Comparison of ENCODE assay signal across 10 cellular contexts in the genomic region with DNA sequence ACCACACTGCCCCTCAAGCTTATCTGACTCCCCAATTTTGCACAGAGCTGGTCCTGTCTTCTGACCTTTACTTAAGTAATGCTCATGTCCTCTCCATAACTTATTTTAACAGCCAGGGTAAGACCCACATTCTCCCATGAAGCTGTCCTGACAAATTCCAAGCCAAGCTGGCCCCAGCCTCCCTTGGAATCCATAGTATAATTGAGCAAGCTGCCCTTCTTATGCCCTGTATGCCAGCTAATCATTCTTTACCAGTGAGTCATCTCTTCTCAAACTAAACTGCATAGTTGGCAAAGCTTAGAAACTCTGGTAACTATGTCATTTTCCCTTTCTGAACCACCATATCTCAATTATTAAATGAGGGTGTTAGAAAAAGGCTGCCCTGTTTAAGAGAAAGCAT.
DNase-seq lines count a peak whose midpoint lies in the region; ATAC-seq, FAIRE-seq and TF ChIP-seq lines count a peak whose summit lies in the region.
"Had no signal": no experiment of that assay in that cellular context is flagged by ENCODE, and none has a peak within 500 bp of the region (broad histone marks: within the 10 kb centered on the region; RNA-seq: fewer than 3 reads in every experiment).

No MANE protein-coding gene starts in this region.

- POLR2A ChIA-PET in A549 (lab: Yijun Ruan, JAX), result interaction anchor here (0.7 to 1.7 kb wide), 4 partner anchors 16 to 100 kb away, joined by 3 to 15 read pairs (median 4); partner anchors contain the start of gene NFIB

- peak overlapping the region; percentile 70 for H3K4me2 ChIP-seq in A549

- H3K27me3 ChIP-seq in MG63 (no peaks in the 10 kb centered on the region), liver (ENCODE audit: control insufficient read depth in 4 of 4, insufficient read depth in 4 of 4, low read length in 3 of 4) (no peaks in the 10 kb centered on the region)
- H3K27me3 ChIP-seq: spleen had no signal

- no peak for TF ChIP-seq POLR2A in A549 (IDR thresholded peaks at IDR 0.05; ENCODE audit: low read length)

- no peak for TF ChIP-seq CTCF in A549 (IDR thresholded peaks at IDR 0.05)
- TF ChIP-seq CTCF in choroid plexus epithelial cell (conservative IDR thresholded peaks at IDR 0.05; ENCODE audit: low read depth, low read length), result no peak
- TF ChIP-seq CTCF in liver (IDR thresholded peaks at IDR 0.05; ENCODE audit: low read depth, low read length, missing input control), result no peak

- no peak overlapping the region for H3K27ac Mint-ChIP-seq in activated naive CD8-positive, alpha-beta T cell treated with anti-CD3 and anti-CD28 coated beads for 36 hours

- H3K4me1 Mint-ChIP-seq in activated naive CD8-positive, alpha-beta T cell treated with anti-CD3 and anti-CD28 coated beads for 36 hours, result no peaks in the 10 kb centered on the region

- DNase-seq in A549 (ENCODE audit: low read depth in 1 of 2, low spot score in 1 of 2), result peak; percentile 65 to 79
- peak; percentile 100 for DNase-seq in MG63
- DNase-seq in choroid plexus epithelial cell (ENCODE audit: low read depth), result peak; percentile 66
- no peak for DNase-seq in activated gamma-delta T cell (lab: John Stamatoyannopoulos, UW)
- DNase-seq in activated naive CD8-positive, alpha-beta T cell treated with anti-CD3 and anti-CD28 coated beads for 36 hours, result no peak
- no peak for DNase-seq in activated CD8-positive, alpha-beta memory T cell treated with anti-CD3 and anti-CD28 coated beads for 24 hours
- no peak for DNase-seq in NCI-H526 treated with DMSO at 0.1 percent for 48 hours (lab: John Stamatoyannopoulos, UW)
- DNase-seq: AML-193, spleen had no signal

- H3K4me3 ChIP-seq in A549 (no peak overlapping the region), MG63 (no peak overlapping the region), choroid plexus epithelial cell (ENCODE audit: low read depth, low read length) (no peak overlapping the region), liver (ENCODE audit: low read depth in 1 of 3, low read length in 3 of 3) (no peak overlapping the region)
- H3K4me3 ChIP-seq: spleen had no signal

- H3K4me1 ChIP-seq in A549, result peaks cover 63% of the 10 kb centered on the region
- peaks cover 2 to 14% (median 9%) of the 10 kb centered on the region in 4 donors for H3K4me1 ChIP-seq in liver (ENCODE audit: control insufficient read depth in 4 of 4, insufficient read depth in 4 of 4, low read length in 3 of 4)

- H3K9me3 Mint-ChIP-seq in activated naive CD8-positive, alpha-beta T cell treated with anti-CD3 and anti-CD28 coated beads for 36 hours, result no peaks in the 10 kb centered on the region

- H3K36me3 Mint-ChIP-seq in activated naive CD8-positive, alpha-beta T cell treated with anti-CD3 and anti-CD28 coated beads for 36 hours, result no peaks in the 10 kb centered on the region

- H3K9me3 ChIP-seq in A549, result no peaks in the 10 kb centered on the region
- no peaks in the 10 kb centered on the region for H3K9me3 ChIP-seq in MG63
- H3K9me3 ChIP-seq in liver (ENCODE audit: control insufficient read depth in 4 of 4, low read length in 3 of 4), result no peaks in the 10 kb centered on the region
- H3K9me3 ChIP-seq: spleen had no signal

- H3K36me3 ChIP-seq in MG63 (peaks cover 41% of the 10 kb centered on the region), liver (ENCODE audit: control insufficient read depth in 4 of 4, insufficient read depth in 3 of 4, low read depth in 1 of 4, low read length in 3 of 4) (no peaks in the 10 kb centered on the region)
- H3K36me3 ChIP-seq: spleen had no signal

- FAIRE-seq in A549 (lab: Jason Lieb, UNC), result peak; percentile 98

- peak in 1 of 2 experiments; percentile 23; a peak in 1 of 5 replicates for TF ChIP-seq RAD21 in A549 (conservative IDR thresholded peaks at IDR 0.05 in 1 of 2, IDR thresholded peaks at IDR 0.05 in 1 of 2)
- TF ChIP-seq RAD21 in liver (IDR thresholded peaks at IDR 0.05), result peak in 1 of 2 donors; percentile 16

- peak overlapping the region; percentile 83 to 92 for H3K27ac ChIP-seq in A549
- peak overlapping the region in 1 of 2 donors; percentile 9 for H3K27ac ChIP-seq in liver (ENCODE audit: low read depth in 1 of 2, low read length in 2 of 2)
- H3K27ac ChIP-seq: spleen had no signal

- CTCF ChIA-PET in A549 (lab: Yijun Ruan, JAX), result interaction anchor here (1.2 to 2.2 kb wide), 3 partner anchors 8 to 21 kb away, joined by 3 to 5 read pairs (median 4); no protein-coding TSS in a partner anchor

- H3K4me3 Mint-ChIP-seq in activated naive CD8-positive, alpha-beta T cell treated with anti-CD3 and anti-CD28 coated beads for 36 hours, result no peak overlapping the region

- no peak for TF ChIP-seq EP300 in A549 (IDR thresholded peaks at IDR 0.05)

- no peak overlapping the region for H3K9ac ChIP-seq in liver (ENCODE audit: low read depth in 1 of 2, low read length in 2 of 2)

- peaks cover 4% of the 10 kb centered on the region for H3K27me3 Mint-ChIP-seq in activated naive CD8-positive, alpha-beta T cell treated with anti-CD3 and anti-CD28 coated beads for 36 hours

- ATAC-seq in A549, result peak; percentile 89 to 92

TF ChIP-seq in A549, 52 proteins besides CTCF, POLR2A, EP300 and RAD21 (continues in another document):
- TF ChIP-seq SMC3 (IDR thresholded peaks at IDR 0.05) (0 out of 3 replicates have a peak, but pooled peaks have one; percentile 20), RFX5 (IDR thresholded peaks at IDR 0.05) (no peak), CBX2 (IDR thresholded peaks at IDR 0.05; ENCODE audit: borderline replicate concordance, low read depth) (no peak)
- TF ChIP-seq, protein P1, sequence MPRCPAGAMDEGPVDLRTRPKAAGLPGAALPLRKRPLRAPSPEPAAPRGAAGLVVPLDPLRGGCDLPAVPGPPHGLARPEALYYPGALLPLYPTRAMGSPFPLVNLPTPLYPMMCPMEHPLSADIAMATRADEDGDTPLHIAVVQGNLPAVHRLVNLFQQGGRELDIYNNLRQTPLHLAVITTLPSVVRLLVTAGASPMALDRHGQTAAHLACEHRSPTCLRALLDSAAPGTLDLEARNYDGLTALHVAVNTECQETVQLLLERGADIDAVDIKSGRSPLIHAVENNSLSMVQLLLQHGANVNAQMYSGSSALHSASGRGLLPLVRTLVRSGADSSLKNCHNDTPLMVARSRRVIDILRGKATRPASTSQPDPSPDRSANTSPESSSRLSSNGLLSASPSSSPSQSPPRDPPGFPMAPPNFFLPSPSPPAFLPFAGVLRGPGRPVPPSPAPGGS (IDR thresholded peaks at IDR 0.05), result 0 out of 3 replicates have a peak, but pooled peaks have one; percentile 41

TF ChIP-seq in liver, 16 proteins besides CTCF, POLR2A, EP300 and RAD21 (continues in another document):
- TF ChIP-seq ZBTB33 (IDR thresholded peaks at IDR 0.05), result no peak
- no peak for TF ChIP-seq NR2F2 (IDR thresholded peaks at IDR 0.05)
- TF ChIP-seq EGR1 (IDR thresholded peaks at IDR 0.05; ENCODE audit: low read depth in 2 of 2), result no peak
- no peak for TF ChIP-seq SP1 (IDR thresholded peaks at IDR 0.05)
- TF ChIP-seq RXRA (IDR thresholded peaks at IDR 0.05), result peak in 1 of 2 donors; percentile 25
- no peak for TF ChIP-seq MAX (IDR thresholded peaks at IDR 0.05)
- TF ChIP-seq TAF1 (conservative IDR thresholded peaks at IDR 0.05), result no peak
- TF ChIP-seq FOXA1 (IDR thresholded peaks at IDR 0.05), result no peak
- TF ChIP-seq JUND (IDR thresholded peaks at IDR 0.05), result peak; percentile 51 to 96
- no peak for TF ChIP-seq REST (IDR thresholded peaks at IDR 0.05)
- TF ChIP-seq GABPA (IDR thresholded peaks at IDR 0.05 in 1 of 2, conservative IDR thresholded peaks at IDR 0.05 in 1 of 2), result no peak
- TF ChIP-seq FOXA2 (IDR thresholded peaks at IDR 0.05), result no peak

Comparison
In these comparisons a context has a peak if more than half of its experiments do, and no peak if none do; other contexts are left out.
1. DNase-seq: peak in A549 (2 of 2), MG63 (single experiment) and choroid plexus epithelial cell (single experiment); none in activated gamma-delta T cell (single experiment), activated naive CD8-positive, alpha-beta T cell treated with anti-CD3 and anti-CD28 coated beads for 36 hours (single experiment), activated CD8-positive, alpha-beta memory T cell treated with anti-CD3 and anti-CD28 coated beads for 24 hours (single experiment) and NCI-H526 treated with DMSO at 0.1 percent for 48 hours (single experiment).